16 cellular contexts compared by ENCODE assay signal in genomic region chr17:16920628-16921020, GRCh38. TPM values are rescaled to one million over a fixed set of nuclear protein-coding genes. Genes with fewer than 3 reads are reported as not detected.
"Had no signal": no experiment of that assay in that cellular context is flagged by ENCODE, and none has a peak within 500 bp of the region (broad histone marks: within the 10 kb centered on the region; RNA-seq: fewer than 3 reads in every experiment).

No MANE protein-coding gene starts in this region.

- H3K4me3 Mint-ChIP-seq: activated CD4-positive, alpha-beta memory T cell treated with anti-CD3 and anti-CD28 coated beads for 36 hours; central memory CD8-positive, alpha-beta T cell; dendritic cell treated with granulocyte-macrophage colony-stimulating factor and Interleukin-4, amounts not matched to agents 40 ng/mL and 50 ng/mL, for 4 days; natural killer cell treated with Interleukin-12 subunit alpha and Interleukin-12 subunit beta and Interleukin-15 and Interleukin-18, amount 100 ng/mL, for 72 hours; T-helper 1 cell treated with Interleukin-12 subunit alpha and Interleukin-12 subunit beta and Interleukin-4 antibody, amounts not matched to agents 30 μg/mL and 1 μg/mL, for 36 hours had no signal

- H3K27me3 ChIP-seq: body of pancreas, pancreas, upper lobe of left lung had no signal

- H3K36me3 Mint-ChIP-seq: activated CD4-positive, alpha-beta memory T cell treated with anti-CD3 and anti-CD28 coated beads for 36 hours; natural killer cell treated with Interleukin-12 subunit alpha and Interleukin-12 subunit beta and Interleukin-15 and Interleukin-18, amount 100 ng/mL, for 72 hours had no signal

- H3K4me3 ChIP-seq: body of pancreas, pancreas, upper lobe of left lung had no signal

- H3K36me3 ChIP-seq: pancreas, upper lobe of left lung had no signal

- H3K9me3 ChIP-seq: body of pancreas, pancreas, upper lobe of left lung had no signal

- ATAC-seq: body of pancreas; natural killer cell treated with Interleukin-12 subunit alpha and Interleukin-12 subunit beta and Interleukin-15 and Interleukin-18, amount 100 ng/mL, for 72 hours; pancreas had no signal

- H3K27me3 Mint-ChIP-seq: activated CD4-positive, alpha-beta memory T cell treated with anti-CD3 and anti-CD28 coated beads for 36 hours; natural killer cell treated with Interleukin-12 subunit alpha and Interleukin-12 subunit beta and Interleukin-15 and Interleukin-18, amount 100 ng/mL, for 72 hours had no signal

- H3K27ac Mint-ChIP-seq: activated CD4-positive, alpha-beta memory T cell treated with anti-CD3 and anti-CD28 coated beads for 36 hours; dendritic cell treated with granulocyte-macrophage colony-stimulating factor and Interleukin-4, amounts not matched to agents 40 ng/mL and 50 ng/mL, for 4 days; natural killer cell treated with Interleukin-12 subunit alpha and Interleukin-12 subunit beta and Interleukin-15 and Interleukin-18, amount 100 ng/mL, for 72 hours; T-helper 1 cell treated with Interleukin-12 subunit alpha and Interleukin-12 subunit beta and Interleukin-4 antibody, amounts not matched to agents 30 μg/mL and 1 μg/mL, for 36 hours had no signal

- DNase-seq: activated CD4-positive, alpha-beta memory T cell treated with anti-CD3 and anti-CD28 coated beads for 36 hours; activated CD8-positive, alpha-beta memory T cell treated with anti-CD3 and anti-CD28 coated beads, Interleukin-2, amount 50 U/mL, for 4 hours; activated naive CD4-positive, alpha-beta T cell treated with anti-CD3 and anti-CD28 coated beads, Interleukin-2, amount 50 U/mL, for 16 hours; body of pancreas; erythroblast; hypothalamus; mammary epithelial cell; SHP77 treated with DMSO at 0.1 percent for 48 hours had no signal

- H3K27ac ChIP-seq: body of pancreas, pancreas, upper lobe of left lung had no signal

- H3K9me3 Mint-ChIP-seq: activated CD4-positive, alpha-beta memory T cell treated with anti-CD3 and anti-CD28 coated beads for 36 hours; central memory CD8-positive, alpha-beta T cell; dendritic cell treated with granulocyte-macrophage colony-stimulating factor and Interleukin-4, amounts not matched to agents 40 ng/mL and 50 ng/mL, for 4 days; natural killer cell treated with Interleukin-12 subunit alpha and Interleukin-12 subunit beta and Interleukin-15 and Interleukin-18, amount 100 ng/mL, for 72 hours; T-helper 1 cell treated with Interleukin-12 subunit alpha and Interleukin-12 subunit beta and Interleukin-4 antibody, amounts not matched to agents 30 μg/mL and 1 μg/mL, for 36 hours had no signal

RNA-seq across cellular contexts. Expression of gene TNFRSF13B, which starts 51.3 kb away (rescaled TPM):
- total RNA-seq: activated CD4-positive, alpha-beta memory T cell treated with anti-CD3 and anti-CD28 coated beads for 36 hours; body of pancreas; mammary epithelial cell; renal cortical epithelial cell; skeletal muscle tissue had no signal
- polyA plus RNA-seq: mammary epithelial cell, pancreas had no signal
